Comparison of ENCODE assay signal across 11 cellular contexts in the genomic region with DNA sequence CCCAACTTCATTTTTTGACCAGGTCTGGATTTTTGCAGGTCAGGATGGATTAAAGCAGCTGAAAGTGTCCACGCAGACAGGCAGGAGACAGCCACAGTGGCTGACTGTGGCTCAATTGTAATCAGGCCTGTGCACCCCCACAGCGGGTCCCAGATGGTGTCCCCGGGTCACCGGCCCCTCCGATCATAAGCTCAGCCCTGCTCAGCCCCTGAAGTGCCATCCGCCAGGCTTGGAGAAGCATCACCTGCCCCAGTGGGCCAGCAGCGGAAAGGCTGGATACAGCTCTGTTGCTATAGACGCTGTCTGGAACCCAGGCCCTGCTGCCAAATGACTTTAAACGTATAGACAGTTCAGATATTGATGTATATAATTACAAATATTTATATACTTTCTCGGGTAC.
"Had no signal": no experiment of that assay in that cellular context is flagged by ENCODE, and none has a peak within 500 bp of the region (broad histone marks: within the 10 kb centered on the region; RNA-seq: fewer than 3 reads in every experiment).

No MANE protein-coding gene starts in this region.

- H3K4me3 ChIP-seq: heart left ventricle had no signal

- H3K4me3 Mint-ChIP-seq: activated CD4-positive, alpha-beta memory T cell treated with anti-CD3 and anti-CD28 coated beads for 36 hours; activated T-cell treated with anti-CD3 and anti-CD28 coated beads, Interleukin-2, amount 50 U/mL, for 4 hours; central memory CD8-positive, alpha-beta T cell had no signal

- H3K9me3 ChIP-seq: heart left ventricle had no signal

- H3K27ac ChIP-seq: heart left ventricle had no signal

- H3K36me3 ChIP-seq: heart left ventricle had no signal

- DNase-seq: activated CD4-positive, alpha-beta memory T cell treated with anti-CD3 and anti-CD28 coated beads for 36 hours; activated CD4-positive, CD25-positive, alpha-beta regulatory T cell treated with anti-CD3 and anti-CD28 coated beads, Interleukin-2, amount 50 U/mL, for 72 hours; activated naive CD4-positive, alpha-beta T cell; activated T-cell treated with anti-CD3 and anti-CD28 coated beads, Interleukin-2, amount 50 U/mL, for 4 hours; effector memory CD4-positive, alpha-beta T cell; islet precursor cell; stimulated activated CD4-positive, alpha-beta T cell treated with anti-CD3 and anti-CD28 coated beads, Interleukin-2, amount 100 ng/mL, for 48 hours; stimulated activated naive CD4-positive, alpha-beta T cell treated with Interleukin-2 at 50 U/mL for 16 hours; SW 1271 had no signal

- ATAC-seq: activated T-cell treated with anti-CD3 and anti-CD28 coated beads, Interleukin-2, amount 50 U/mL, for 4 hours had no signal

- H3K27ac Mint-ChIP-seq: activated CD4-positive, alpha-beta memory T cell treated with anti-CD3 and anti-CD28 coated beads for 36 hours had no signal

- H3K9me3 Mint-ChIP-seq: activated CD4-positive, alpha-beta memory T cell treated with anti-CD3 and anti-CD28 coated beads for 36 hours; activated T-cell treated with anti-CD3 and anti-CD28 coated beads, Interleukin-2, amount 50 U/mL, for 4 hours; central memory CD8-positive, alpha-beta T cell had no signal

- H3K36me3 Mint-ChIP-seq: activated CD4-positive, alpha-beta memory T cell treated with anti-CD3 and anti-CD28 coated beads for 36 hours had no signal
